ENCODE assay signal across 1 cellular context in genomic region chr2:171772373-171772772, GRCh38.
TF ChIP-seq lines count a peak whose summit lies in the region.

No MANE protein-coding gene starts in this region.

TF ChIP-seq in HepG2, 621 proteins besides CTCF, POLR2A, EP300 and RAD21 (continued from another document and continues in another):
- TF ChIP-seq ZFP91 (CRISPR knock-in tag; IDR thresholded peaks at IDR 0.05; ENCODE audit: borderline replicate concordance) = no peak
- TF ChIP-seq KAT2B (IDR thresholded peaks at IDR 0.05; ENCODE audit: borderline replicate concordance, low read depth, low read length) = peak; percentile 50
- no peak for TF ChIP-seq ZNF576 (CRISPR knock-in tag; IDR thresholded peaks at IDR 0.05)
- no peak for TF ChIP-seq HNRNPLL (IDR thresholded peaks at IDR 0.05; ENCODE audit: low read depth, low read length, poor library complexity, severe bottlenecking)
- TF ChIP-seq SRF (IDR thresholded peaks at IDR 0.05; ENCODE audit: low read depth, low read length) = no peak
- no peak for TF ChIP-seq HNF1A (IDR thresholded peaks at IDR 0.05; ENCODE audit: low read depth)
- TF ChIP-seq HNF1A (CRISPR knock-in tag; IDR thresholded peaks at IDR 0.05; ENCODE audit: borderline replicate concordance) = no peak
- TF ChIP-seq ZNF3 (CRISPR knock-in tag; IDR thresholded peaks at IDR 0.05) = no peak
- no peak for TF ChIP-seq DR1 (CRISPR knock-in tag; IDR thresholded peaks at IDR 0.05)
- TF ChIP-seq HOXA5 (CRISPR knock-in tag; IDR thresholded peaks at IDR 0.05) = no peak
- TF ChIP-seq ZSCAN25 (CRISPR knock-in tag; IDR thresholded peaks at IDR 0.05) = no peak
- TF ChIP-seq CBFB (CRISPR knock-in tag; IDR thresholded peaks at IDR 0.05) = no peak
- TF ChIP-seq ZSCAN21 (CRISPR knock-in tag; IDR thresholded peaks at IDR 0.05; ENCODE audit: borderline replicate concordance) = no peak
- TF ChIP-seq MBD4 (IDR thresholded peaks at IDR 0.05; ENCODE audit: borderline replicate concordance, low read length) = 0 out of 2 replicates have a peak, but pooled peaks have one; percentile 23
- TF ChIP-seq MTF2 (CRISPR knock-in tag; IDR thresholded peaks at IDR 0.05; ENCODE audit: borderline replicate concordance) = no peak
- TF ChIP-seq ZNF746 (CRISPR knock-in tag; IDR thresholded peaks at IDR 0.05) = no peak
- no peak for TF ChIP-seq KLF11 (CRISPR knock-in tag; IDR thresholded peaks at IDR 0.05)
- TF ChIP-seq FOXC1 (CRISPR knock-in tag; IDR thresholded peaks at IDR 0.05; ENCODE audit: borderline replicate concordance) = no peak
- no peak for TF ChIP-seq ZNF17 (CRISPR knock-in tag; IDR thresholded peaks at IDR 0.05)
- TF ChIP-seq PLSCR1 (CRISPR knock-in tag; IDR thresholded peaks at IDR 0.05; ENCODE audit: borderline replicate concordance) = no peak
- no peak for TF ChIP-seq ZNF768 (CRISPR knock-in tag; IDR thresholded peaks at IDR 0.05)
- no peak for TF ChIP-seq SUZ12 (IDR thresholded peaks at IDR 0.05; ENCODE audit: low read depth, low read length)
- TF ChIP-seq ZNF547 (CRISPR knock-in tag; IDR thresholded peaks at IDR 0.05) = no peak
- TF ChIP-seq AFF4 (CRISPR knock-in tag; IDR thresholded peaks at IDR 0.05) = no peak
- TF ChIP-seq ZNF691 (CRISPR knock-in tag; IDR thresholded peaks at IDR 0.05; ENCODE audit: borderline replicate concordance, low read depth) = no peak
- no peak for TF ChIP-seq TOPORS (CRISPR knock-in tag; IDR thresholded peaks at IDR 0.05)
- no peak for TF ChIP-seq SATB2 (CRISPR knock-in tag; IDR thresholded peaks at IDR 0.05)
- TF ChIP-seq NPAS2 (CRISPR knock-in tag; IDR thresholded peaks at IDR 0.05; ENCODE audit: borderline replicate concordance) = no peak
- TF ChIP-seq HMG20A (CRISPR knock-in tag; IDR thresholded peaks at IDR 0.05; ENCODE audit: borderline replicate concordance) = peak; percentile 59; the same call in 1 of the 2 replicates
- TF ChIP-seq ZSCAN30 (CRISPR knock-in tag; IDR thresholded peaks at IDR 0.05) = no peak
- TF ChIP-seq ZBTB4 (CRISPR knock-in tag; IDR thresholded peaks at IDR 0.05; ENCODE audit: borderline replicate concordance) = no peak
- no peak for TF ChIP-seq EZH2 (conservative IDR thresholded peaks at IDR 0.05; ENCODE audit: low read depth, low read length)
- no peak for TF ChIP-seq HINFP (CRISPR knock-in tag; IDR thresholded peaks at IDR 0.05; ENCODE audit: low read depth)
- no peak for TF ChIP-seq CREB3 (CRISPR knock-in tag; IDR thresholded peaks at IDR 0.05)
- TF ChIP-seq SCMH1 (CRISPR knock-in tag; IDR thresholded peaks at IDR 0.05; ENCODE audit: borderline replicate concordance) = no peak
- no peak for TF ChIP-seq MED8 (CRISPR knock-in tag; IDR thresholded peaks at IDR 0.05; ENCODE audit: insufficient replicate concordance)
- no peak for TF ChIP-seq MTERF4 (CRISPR knock-in tag; IDR thresholded peaks at IDR 0.05)
- TF ChIP-seq FOXP1 (IDR thresholded peaks at IDR 0.05) = peak; percentile 79; the same call in 1 of the 2 replicates
- TF ChIP-seq FOXP1 (CRISPR knock-in tag; IDR thresholded peaks at IDR 0.05) = peak; percentile 74; the same call in 1 of the 2 replicates
- TF ChIP-seq RBM22 (optimal IDR thresholded peaks at IDR 0.05; ENCODE audit: low read length) = no peak
- TF ChIP-seq ZNF234 (CRISPR knock-in tag; conservative IDR thresholded peaks at IDR 0.05) = no peak
- peak; percentile 34; the same call in 1 of the 2 replicates for TF ChIP-seq CREB1 (IDR thresholded peaks at IDR 0.05)
- peak; percentile 41; the same call in 1 of the 2 replicates for TF ChIP-seq CREB1 (CRISPR knock-in tag; IDR thresholded peaks at IDR 0.05)
- peak; percentile 36; the same call in 1 of the 2 replicates for TF ChIP-seq MED1 (CRISPR knock-in tag; IDR thresholded peaks at IDR 0.05)
- no peak for TF ChIP-seq IKZF1 (IDR thresholded peaks at IDR 0.05)
- no peak for TF ChIP-seq SRSF4 (IDR thresholded peaks at IDR 0.05; ENCODE audit: low read depth, low read length, poor library complexity, severe bottlenecking)
- TF ChIP-seq ARNT (IDR thresholded peaks at IDR 0.05) = no peak
- no peak for TF ChIP-seq PTBP1 (IDR thresholded peaks at IDR 0.05; ENCODE audit: low read depth, low read length, poor library complexity, severe bottlenecking)
